17 cellular contexts compared by ENCODE assay signal in genomic region chr19:55479045-55479444, GRCh38. TPM values are rescaled to one million over a fixed set of nuclear protein-coding genes. Genes with fewer than 3 reads are reported as not detected.
DNase-seq lines count a peak whose midpoint lies in the region; ATAC-seq, FAIRE-seq and TF ChIP-seq lines count a peak whose summit lies in the region.
"Had no signal": no experiment of that assay in that cellular context is flagged by ENCODE, and none has a peak within 500 bp of the region (broad histone marks: within the 10 kb centered on the region; RNA-seq: fewer than 3 reads in every experiment).

No MANE protein-coding gene starts in this region.

- CTCF ChIA-PET in T-cell (lab: Charles Lee), result interaction anchor here in 1 of 2 donors (0.6 kb wide), 1 partner anchor 1031 kb away, joined by 3 read pairs; no protein-coding TSS in a partner anchor

- H2BK15ac ChIP-seq in mesenchymal stem cell (ENCODE audit: low read depth, poor library complexity, severe bottlenecking), result no peak overlapping the region

- H3K36me3 ChIP-seq in mesenchymal stem cell (ENCODE audit: control insufficient read depth in 1 of 2, insufficient read depth in 2 of 2, low read depth in 1 of 2, low read length in 2 of 2), result peaks cover 6 to 50% of the 10 kb centered on the region in 2 experiments

- H3K4me3 Mint-ChIP-seq in stimulated activated naive CD8-positive, alpha-beta T cell treated with anti-CD3 and anti-CD28 coated beads, Interleukin-15, Interleukin-2, amounts not matched to agents 100 ng/mL and 50 ng/mL, for 24 hours, result peak overlapping the region; percentile 31
- H3K4me3 Mint-ChIP-seq in stimulated activated naive CD8-positive, alpha-beta T cell treated with anti-CD3 and anti-CD28 coated beads, Interleukin-15, amount 100 ng/mL, for 72 hours, result peak overlapping the region in 1 of 2 donors; percentile 18
- H3K4me3 Mint-ChIP-seq in T-cell, result peak overlapping the region in 2 of 3 donors; percentile 41 to 82
- peak overlapping the region; percentile 71 for H3K4me3 Mint-ChIP-seq in type B pancreatic cell

- no peak overlapping the region for H4K91ac ChIP-seq in mesenchymal stem cell (ENCODE audit: low read length)

- H3K4me1 ChIP-seq in mesenchymal stem cell (ENCODE audit: control insufficient read depth, insufficient read depth, low read depth, low read length), result peaks cover 58% of the 10 kb centered on the region

- H2AFZ ChIP-seq in mesenchymal stem cell (ENCODE audit: low read depth, low read length), result no peak overlapping the region

- peak overlapping the region; percentile 17 for H2AK5ac ChIP-seq in mesenchymal stem cell (ENCODE audit: low read length, severe bottlenecking)

- DNase-seq in stimulated activated naive CD8-positive, alpha-beta T cell treated with anti-CD3 and anti-CD28 coated beads, Interleukin-15, amount 100 ng/mL, for 72 hours, result no peak
- DNase-seq in T-cell, result no peak
- DNase-seq in mesenchymal stem cell, result no peak
- no peak for DNase-seq in type B pancreatic cell (ENCODE audit: extremely low spot score, unreplicated experiment)
- DNase-seq in activated CD4-positive, CD25-positive, alpha-beta regulatory T cell treated with anti-CD3 and anti-CD28 coated beads, Interleukin-2, amount 50 U/mL, for 72 hours, result no peak
- no peak for DNase-seq in frontal cortex (ENCODE audit: low spot score in 2 of 2)
- DNase-seq: foreskin melanocyte, NCI-H1105, NCI-H2171 had no signal

- FAIRE-seq in frontal cortex (lab: Jason Lieb, UNC), result no peak
- FAIRE-seq: endometrium, GM12878 had no signal

- no peak overlapping the region for H3K14ac ChIP-seq in mesenchymal stem cell (ENCODE audit: low read length in 2 of 2)

- H3K79me1 ChIP-seq in mesenchymal stem cell (replicated peaks; ENCODE audit: low read length, poor library complexity, severe bottlenecking), result peaks cover 23% of the 10 kb centered on the region

- no peak for TF ChIP-seq CTCF in type B pancreatic cell (conservative IDR thresholded peaks at IDR 0.05)

- no peaks in the 10 kb centered on the region for H3K27me3 Mint-ChIP-seq in stimulated activated naive CD8-positive, alpha-beta T cell treated with anti-CD3 and anti-CD28 coated beads, Interleukin-15, Interleukin-2, amounts not matched to agents 100 ng/mL and 50 ng/mL, for 24 hours
- H3K27me3 Mint-ChIP-seq in stimulated activated naive CD8-positive, alpha-beta T cell treated with anti-CD3 and anti-CD28 coated beads, Interleukin-15, amount 100 ng/mL, for 72 hours, result no peaks in the 10 kb centered on the region
- H3K27me3 Mint-ChIP-seq in T-cell (no peaks in the 10 kb centered on the region), type B pancreatic cell (no peaks in the 10 kb centered on the region)

- no peaks in the 10 kb centered on the region for H3K9me3 ChIP-seq in mesenchymal stem cell (ENCODE audit: control insufficient read depth, low read length)

- no peak overlapping the region for H3K4ac ChIP-seq in mesenchymal stem cell (ENCODE audit: low read depth in 1 of 2, low read length in 2 of 2)

- no peak for ATAC-seq in stimulated activated naive CD8-positive, alpha-beta T cell treated with anti-CD3 and anti-CD28 coated beads, Interleukin-15, amount 100 ng/mL, for 72 hours
- ATAC-seq in T-cell (replicated peaks in 1 of 4), result no peak
- no peak for ATAC-seq in HG02798 (IDR thresholded peaks at IDR 0.05; ENCODE audit: poor library complexity, unreplicated experiment)
- ATAC-seq: GM12878 had no signal

- no peak overlapping the region for H3K4me2 ChIP-seq in mesenchymal stem cell (ENCODE audit: low read length, poor library complexity, severe bottlenecking)

- H3K36me3 Mint-ChIP-seq in stimulated activated naive CD8-positive, alpha-beta T cell treated with anti-CD3 and anti-CD28 coated beads, Interleukin-15, Interleukin-2, amounts not matched to agents 100 ng/mL and 50 ng/mL, for 24 hours (ENCODE audit: low read depth), result peaks cover 4% of the 10 kb centered on the region
- H3K36me3 Mint-ChIP-seq in T-cell (peaks cover 8% of the 10 kb centered on the region), type B pancreatic cell (no peaks in the 10 kb centered on the region)

- no peak overlapping the region for H3K9ac ChIP-seq in mesenchymal stem cell (ENCODE audit: low read length)

- no peak overlapping the region for H3K4me3 ChIP-seq in mesenchymal stem cell (ENCODE audit: insufficient read depth in 1 of 2, low read depth in 1 of 2, low read length in 2 of 2)
- H3K4me3 ChIP-seq: GM12878 had no signal

- H4K8ac ChIP-seq in mesenchymal stem cell (ENCODE audit: low read length), result no peak overlapping the region

- H3K27ac Mint-ChIP-seq in stimulated activated naive CD8-positive, alpha-beta T cell treated with anti-CD3 and anti-CD28 coated beads, Interleukin-15, Interleukin-2, amounts not matched to agents 100 ng/mL and 50 ng/mL, for 24 hours, result no peak overlapping the region
- peak overlapping the region in 1 of 2 donors; percentile 49 for H3K27ac Mint-ChIP-seq in stimulated activated naive CD8-positive, alpha-beta T cell treated with anti-CD3 and anti-CD28 coated beads, Interleukin-15, amount 100 ng/mL, for 72 hours
- H3K27ac Mint-ChIP-seq in T-cell, result peak overlapping the region in 1 of 2 donors; percentile 54
- peak overlapping the region; percentile 56 for H3K27ac Mint-ChIP-seq in type B pancreatic cell

- H2BK5ac ChIP-seq in mesenchymal stem cell (ENCODE audit: low read depth, low read length, poor library complexity, severe bottlenecking), result no peak overlapping the region

- H3K27me3 ChIP-seq in mesenchymal stem cell (ENCODE audit: control insufficient read depth in 1 of 2, insufficient read depth in 1 of 2, low read length in 2 of 2), result no peaks in the 10 kb centered on the region

- peaks cover 33% of the 10 kb centered on the region for H3K4me1 Mint-ChIP-seq in stimulated activated naive CD8-positive, alpha-beta T cell treated with anti-CD3 and anti-CD28 coated beads, Interleukin-15, Interleukin-2, amounts not matched to agents 100 ng/mL and 50 ng/mL, for 24 hours (ENCODE audit: low read depth)
- peaks cover 44% of the 10 kb centered on the region for H3K4me1 Mint-ChIP-seq in stimulated activated naive CD8-positive, alpha-beta T cell treated with anti-CD3 and anti-CD28 coated beads, Interleukin-15, amount 100 ng/mL, for 72 hours
- H3K4me1 Mint-ChIP-seq in T-cell (peaks cover 26 to 34% (median 28%) of the 10 kb centered on the region in 3 donors), type B pancreatic cell (ENCODE audit: unreplicated experiment) (peaks cover 24% of the 10 kb centered on the region)

- POLR2A ChIA-PET in T-cell (lab: Charles Lee), result no interaction called here

- H2BK120ac ChIP-seq in mesenchymal stem cell (ENCODE audit: low read depth, low read length), result no peak overlapping the region

- H3K23ac ChIP-seq in mesenchymal stem cell (ENCODE audit: low read length in 2 of 2), result no peak overlapping the region

- no peak overlapping the region for H2BK12ac ChIP-seq in mesenchymal stem cell (ENCODE audit: low read length in 2 of 2)

- 91% methylated on average over 17 of the region's 17 CpGs for WGBS in mesenchymal stem cell

- no peaks in the 10 kb centered on the region for H3K9me3 Mint-ChIP-seq in stimulated activated naive CD8-positive, alpha-beta T cell treated with anti-CD3 and anti-CD28 coated beads, Interleukin-15, Interleukin-2, amounts not matched to agents 100 ng/mL and 50 ng/mL, for 24 hours
- no peaks in the 10 kb centered on the region for H3K9me3 Mint-ChIP-seq in stimulated activated naive CD8-positive, alpha-beta T cell treated with anti-CD3 and anti-CD28 coated beads, Interleukin-15, amount 100 ng/mL, for 72 hours
- no peaks in the 10 kb centered on the region for H3K9me3 Mint-ChIP-seq in T-cell
- no peaks in the 10 kb centered on the region for H3K9me3 Mint-ChIP-seq in type B pancreatic cell

- no peak overlapping the region for H3K18ac ChIP-seq in mesenchymal stem cell (ENCODE audit: low read depth in 1 of 2, low read length in 2 of 2)

- peak overlapping the region; percentile 24 for H3K27ac ChIP-seq in mesenchymal stem cell (ENCODE audit: low read length, poor library complexity, severe bottlenecking)

RNA-seq across cellular contexts. Expression of gene ZNF628, which starts 2.6 kb away (rescaled TPM):
- total RNA-seq in T-cell (10 to 100 TPM; 14.2 to 24.1 (median 16.2) TPM), type B pancreatic cell (ENCODE audit: low replicate concordance) (10.3 and 13.2 TPM in 2 replicates), frontal cortex (0.41 TPM)
- polyA plus RNA-seq in mesenchymal stem cell (2013, experiment 1 of 2), result 7.0 TPM
- 6.6 TPM for polyA plus RNA-seq in mesenchymal stem cell (2013, experiment 2 of 2)

RNA-seq across cellular contexts. Expression of gene NAT14, which starts 5.9 kb away (rescaled TPM):
- total RNA-seq in T-cell (10 to 100 TPM in 1 of 5 donors, 1 to 10 TPM in 4; 6.3 to 10.4 (median 8.1) TPM), type B pancreatic cell (ENCODE audit: low replicate concordance) (46.5 and 64.3 TPM in 2 replicates), frontal cortex (18.8 TPM)
- polyA plus RNA-seq in mesenchymal stem cell (2013, experiment 1 of 2), result 106 TPM
- 108 TPM for polyA plus RNA-seq in mesenchymal stem cell (2013, experiment 2 of 2)

RNA-seq across cellular contexts. Expression of gene SSC5D, which starts 9.2 kb away (rescaled TPM):
- 1 to 10 TPM in 2 of 5 donors, under 1 TPM in 3; 0.38 to 1.3 (median 0.66) TPM for total RNA-seq in T-cell
- 29.2 TPM for polyA plus RNA-seq in mesenchymal stem cell (2013, experiment 1 of 2)
- polyA plus RNA-seq in mesenchymal stem cell (2013, experiment 2 of 2), result 27.1 TPM
- 0.83 and 1.5 TPM in 2 replicates for total RNA-seq in type B pancreatic cell (ENCODE audit: low replicate concordance)
- under 0.01 TPM for total RNA-seq in frontal cortex
- polyA plus RNA-seq: CD14-positive monocyte had no signal

RNA-seq across cellular contexts. Expression of gene C19orf85, which starts 14.5 kb away (rescaled TPM):
- not detected for total RNA-seq in T-cell
- polyA plus RNA-seq in mesenchymal stem cell (2013, experiment 1 of 2), result not detected
- polyA plus RNA-seq in mesenchymal stem cell (2013, experiment 2 of 2), result not detected
- not detected in 2 replicates for total RNA-seq in type B pancreatic cell (ENCODE audit: low replicate concordance)
- total RNA-seq in frontal cortex, result not detected
- total RNA-seq: GM12878, mesenteric fat pad, osteocyte, skeletal muscle tissue had no signal
- polyA plus RNA-seq: CD14-positive monocyte, GM12878 had no signal

RNA-seq across cellular contexts. Expression of gene ISOC2, which starts 17.6 kb away (rescaled TPM):
- total RNA-seq in T-cell (10 to 100 TPM in 3 of 5 donors, 1 to 10 TPM in 2; 6.8 to 18.9 (median 14.7) TPM), type B pancreatic cell (ENCODE audit: low replicate concordance) (44.2 and 47.5 TPM in 2 replicates), frontal cortex (12.2 TPM)
- polyA plus RNA-seq in mesenchymal stem cell (2013, experiment 1 of 2), result 54.6 TPM
- polyA plus RNA-seq in mesenchymal stem cell (2013, experiment 2 of 2), result 52.1 TPM
